1 cellular context compared by ENCODE assay signal in genomic region chr1:107153033-107153432, GRCh38.
TF ChIP-seq lines count a peak whose summit lies in the region.

No MANE protein-coding gene starts in this region.

TF ChIP-seq in H1, 55 proteins besides CTCF, POLR2A, EP300 and RAD21:
- no peak for TF ChIP-seq RFX5 (IDR thresholded peaks at IDR 0.05; ENCODE audit: borderline replicate concordance, low read depth, low read length)
- no peak for TF ChIP-seq BRCA1 (IDR thresholded peaks at IDR 0.05; ENCODE audit: low read depth, low read length)
